8 cellular contexts compared by ENCODE assay signal in the genomic region with DNA sequence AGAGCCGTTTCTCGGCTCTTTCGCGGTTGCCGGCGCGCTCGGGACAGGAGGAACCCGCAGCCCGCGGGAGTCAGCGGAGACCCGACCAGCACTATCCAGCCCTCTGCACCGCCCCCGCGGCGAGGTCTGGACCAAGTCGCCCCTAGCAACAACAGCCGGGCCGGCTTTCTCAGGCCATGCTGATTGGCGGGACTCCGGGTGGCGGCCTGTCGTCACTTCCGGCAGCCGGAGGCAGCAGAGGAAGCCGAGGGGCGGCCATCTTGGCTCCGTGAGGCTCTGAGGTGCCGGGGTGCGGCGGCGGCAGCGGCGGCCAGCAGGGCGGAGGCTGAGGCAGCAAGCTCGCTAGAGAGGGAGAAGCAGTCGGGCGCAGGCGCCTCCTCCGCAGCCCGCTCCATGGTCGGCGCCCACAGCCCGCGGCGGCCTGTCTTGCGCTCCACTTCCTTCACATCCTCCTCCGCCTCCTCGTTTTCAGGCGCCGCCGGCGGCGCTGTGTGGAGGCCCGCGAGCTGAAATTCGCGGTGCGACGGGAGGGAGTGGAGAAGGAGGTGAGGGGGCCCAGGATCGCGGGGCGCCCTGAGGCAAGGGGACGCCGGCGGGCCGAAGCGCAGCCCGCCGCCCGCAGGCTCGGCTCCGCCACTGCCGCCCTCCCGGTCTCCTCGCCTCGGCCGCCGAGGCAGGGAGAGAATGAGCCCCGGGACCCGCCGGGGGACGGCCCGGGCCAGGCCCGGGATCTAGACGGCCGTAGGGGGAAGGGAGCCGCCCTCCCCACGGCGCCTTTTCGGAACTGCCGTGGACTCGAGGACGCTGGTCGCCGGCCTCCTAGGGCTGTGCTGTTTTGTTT. TPM values are rescaled to one million over a fixed set of nuclear protein-coding genes. Genes with fewer than 3 reads are reported as not detected.
DNase-seq lines count a peak whose midpoint lies in the region; ATAC-seq, FAIRE-seq and TF ChIP-seq lines count a peak whose summit lies in the region.

TSS of gene MARK3 (plus strand) at position 263 of the 841 bp plus-strand sequence. CDS start 615 bp downstream, outside the sequence.

- WGBS in body of pancreas, 2 donors = 0% methylated on average over 4 to 90 of the region's 97 CpGs

- intact Hi-C loops in body of pancreas (cut with DNase I) (no loop called here), sciatic nerve (cut with DNase I) (no loop called here)

- H3K36me3 ChIP-seq in body of pancreas (replicated peaks in 1 of 2; ENCODE audit: insufficient read depth in 1 of 2, low read depth in 2 of 2) = no peaks in the 10 kb centered on the region

- FAIRE-seq in A204.1 (lab: Jason Lieb, UNC) = peak; percentile 80
- peak; percentile 57 for FAIRE-seq in TTC549 (lab: Jason Lieb, UNC)

- H3K27ac ChIP-seq in body of pancreas = peak within 1 kb of the TSS; percentile 94 to 99 (median 98)

- H3K4me3 ChIP-seq in body of pancreas = peak within 1 kb of the TSS; percentile 55 to 93

- TF ChIP-seq CTCF in body of pancreas (IDR thresholded peaks at IDR 0.05) = peak in 4 of 7 experiments; percentile 5 to 29 (median 18)

- no peaks in the 10 kb centered on the region for H3K9me3 ChIP-seq in body of pancreas

- peak; percentile 94 for ATAC-seq in HG03066 (IDR thresholded peaks at IDR 0.05; ENCODE audit: low read depth, unreplicated experiment)
- peak; percentile 97 for ATAC-seq in body of pancreas
- ATAC-seq in sciatic nerve = peak; percentile 99

- H3K4me1 ChIP-seq in body of pancreas = peaks cover 27% of the 10 kb centered on the region

- H3K27me3 ChIP-seq in body of pancreas = no peaks in the 10 kb centered on the region

- TF ChIP-seq POLR2A in GM18526 (IDR thresholded peaks at IDR 0.05; ENCODE audit: extremely low read depth, insufficient read length) (peak; percentile 90), body of pancreas (IDR thresholded peaks at IDR 0.05) (peak; percentile 80 to 89 (median 82))

- DNase-seq in NCI-H2107 treated with DMSO at 0.1 percent for 48 hours (lab: John Stamatoyannopoulos, UW; ENCODE audit: unreplicated experiment) (peak; percentile 88), body of pancreas (peak; percentile 97 to 98 (median 98)), iPS DF 19.7 (ENCODE audit: low read depth, low spot score) (peak; percentile 86), sciatic nerve (ENCODE audit: low spot score) (peak; percentile 98)

RNA-seq across cellular contexts. Expression of gene MARK3, which starts in this region (rescaled TPM):
- total RNA-seq in body of pancreas (100 to 1,000 TPM in 1 of 2 donors, 10 to 100 TPM in 1; 87.2 to 147 TPM), sciatic nerve (104 TPM)

Comparison
In these comparisons a context has a peak if more than half of its experiments do, and no peak if none do; other contexts are left out.
1. Peak in every context shown above with its lines: DNase-seq, ATAC-seq, H3K4me3 ChIP-seq and H3K27ac ChIP-seq.